Comparison of ENCODE assay signal across 9 cellular contexts in the genomic region with DNA sequence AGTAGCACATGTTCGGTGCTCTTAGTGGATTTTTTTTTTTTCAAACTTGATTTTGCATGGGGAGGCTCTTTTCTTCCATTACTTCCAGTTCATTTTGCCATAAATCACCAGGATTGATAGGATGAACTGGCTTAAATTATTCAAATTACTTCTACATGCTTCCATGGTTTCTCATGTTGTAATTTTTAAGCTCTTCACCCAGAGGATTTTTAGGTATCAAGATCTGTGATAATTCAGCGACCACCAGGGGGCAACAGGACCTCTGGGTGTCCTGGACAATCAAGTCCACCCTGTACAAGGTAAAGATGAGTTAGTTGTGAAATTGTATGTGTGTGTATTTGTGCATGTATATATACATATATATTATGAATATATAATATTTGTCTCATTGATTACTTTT. TPM values are rescaled to one million over a fixed set of nuclear protein-coding genes. Genes with fewer than 3 reads are reported as not detected.
DNase-seq lines count a peak whose midpoint lies in the region; ATAC-seq, FAIRE-seq and TF ChIP-seq lines count a peak whose summit lies in the region.
"Had no signal": no experiment of that assay in that cellular context is flagged by ENCODE, and none has a peak within 500 bp of the region (broad histone marks: within the 10 kb centered on the region; RNA-seq: fewer than 3 reads in every experiment).

No MANE protein-coding gene starts in this region.

- no peak for FAIRE-seq in HTR-8/SVneo (lab: Jason Lieb, UNC)

- no peaks in the 10 kb centered on the region for H3K9me3 ChIP-seq in gastrocnemius medialis

- intact Hi-C loops in activated T-helper 1 cell treated with anti-CD3 and anti-CD28 coated beads, Interleukin-12 subunit alpha, Interleukin-12 subunit beta, Interleukin-2, Interleukin-4 antibody, amounts not matched to agents 30 ng/mL and 10 ng/mL and 1 ng/mL, durations not matched to agents 14 hours and 24 hours and 36 hours (cut with micrococcal nuclease): no loop called here
- intact Hi-C loops in gastrocnemius medialis (cut with DNase I; ENCODE audit: low total_unique reads): no loop called here

- H3K27ac ChIP-seq in gastrocnemius medialis: no peak overlapping the region

- peaks cover 27 to 33% (median 31%) of the 10 kb centered on the region in 3 donors for H3K27me3 ChIP-seq in gastrocnemius medialis

- POLR2A ChIA-PET in GM10248 (lab: Yijun Ruan, JAX): no interaction called here

- ATAC-seq in HG03565 (IDR thresholded peaks at IDR 0.05; ENCODE audit: unreplicated experiment) (peak; percentile 47), gastrocnemius medialis (no peak)
- ATAC-seq: left colon had no signal

- DNase-seq in GM10248 (ENCODE audit: extremely low spot score) (no peak), NCI-H82 (lab: John Stamatoyannopoulos, UW) (peak; percentile 88), ecto neural progenitor cell (ENCODE audit: low spot score) (peak; percentile 66), retina (peak; percentile 51), HTR-8/SVneo (ENCODE audit: insufficient read length, low spot score) (no peak), gastrocnemius medialis (no peak)
- no peak for DNase-seq in activated T-helper 1 cell treated with anti-CD3 and anti-CD28 coated beads, Interleukin-12 subunit alpha, Interleukin-12 subunit beta, Interleukin-2, Interleukin-4 antibody, amounts not matched to agents 30 ng/mL and 10 ng/mL and 1 ng/mL, durations not matched to agents 14 hours and 24 hours and 36 hours (ENCODE audit: low spot score)

- peaks cover 33% of the 10 kb centered on the region for H3K27me3 Mint-ChIP-seq in activated T-helper 1 cell treated with anti-CD3 and anti-CD28 coated beads, Interleukin-12 subunit alpha, Interleukin-12 subunit beta, Interleukin-2, Interleukin-4 antibody, amounts not matched to agents 30 ng/mL and 10 ng/mL and 1 ng/mL, durations not matched to agents 14 hours and 24 hours and 36 hours (ENCODE audit: insufficient read depth)

- no peaks in the 10 kb centered on the region for H3K9me3 Mint-ChIP-seq in activated T-helper 1 cell treated with anti-CD3 and anti-CD28 coated beads, Interleukin-12 subunit alpha, Interleukin-12 subunit beta, Interleukin-2, Interleukin-4 antibody, amounts not matched to agents 30 ng/mL and 10 ng/mL and 1 ng/mL, durations not matched to agents 14 hours and 24 hours and 36 hours

- in situ Hi-C loops in gastrocnemius medialis (cut with MboI; ENCODE audit: low sequenced_read_pairs in 4 of 4): no loop called here

- no peak for TF ChIP-seq POLR2A in gastrocnemius medialis (IDR thresholded peaks at IDR 0.05)

- H3K27ac Mint-ChIP-seq in activated T-helper 1 cell treated with anti-CD3 and anti-CD28 coated beads, Interleukin-12 subunit alpha, Interleukin-12 subunit beta, Interleukin-2, Interleukin-4 antibody, amounts not matched to agents 30 ng/mL and 10 ng/mL and 1 ng/mL, durations not matched to agents 14 hours and 24 hours and 36 hours: no peak overlapping the region

- H3K4me1 Mint-ChIP-seq in activated T-helper 1 cell treated with anti-CD3 and anti-CD28 coated beads, Interleukin-12 subunit alpha, Interleukin-12 subunit beta, Interleukin-2, Interleukin-4 antibody, amounts not matched to agents 30 ng/mL and 10 ng/mL and 1 ng/mL, durations not matched to agents 14 hours and 24 hours and 36 hours (ENCODE audit: low read depth): peaks cover 9% of the 10 kb centered on the region

- no peaks in the 10 kb centered on the region for H3K36me3 ChIP-seq in gastrocnemius medialis

- peaks cover 8 to 12% of the 10 kb centered on the region in 2 donors for H3K4me1 ChIP-seq in gastrocnemius medialis

- H3K36me3 Mint-ChIP-seq in activated T-helper 1 cell treated with anti-CD3 and anti-CD28 coated beads, Interleukin-12 subunit alpha, Interleukin-12 subunit beta, Interleukin-2, Interleukin-4 antibody, amounts not matched to agents 30 ng/mL and 10 ng/mL and 1 ng/mL, durations not matched to agents 14 hours and 24 hours and 36 hours (ENCODE audit: low read depth): no peaks in the 10 kb centered on the region

- TF ChIP-seq CTCF in GM10248 (IDR thresholded peaks at IDR 0.05; ENCODE audit: control extremely low read depth, extremely low read depth, low read depth, missing control alignments) (peak; percentile 46), gastrocnemius medialis (IDR thresholded peaks at IDR 0.05 in 4 of 5, conservative IDR thresholded peaks at IDR 0.05 in 1 of 5) (peak in 2 of 5 experiments; percentile 15 to 40)

- H3K4me3 Mint-ChIP-seq in activated T-helper 1 cell treated with anti-CD3 and anti-CD28 coated beads, Interleukin-12 subunit alpha, Interleukin-12 subunit beta, Interleukin-2, Interleukin-4 antibody, amounts not matched to agents 30 ng/mL and 10 ng/mL and 1 ng/mL, durations not matched to agents 14 hours and 24 hours and 36 hours: no peak overlapping the region

- no peak overlapping the region for H3K4me3 ChIP-seq in gastrocnemius medialis

- CTCF ChIA-PET in GM10248 (lab: Yijun Ruan, JAX): interaction anchor here (0.7 to 2.3 kb wide), 11 partner anchors 9 to 1667 kb away, joined by 3 to 12 read pairs (median 3); no protein-coding TSS in a partner anchor

RNA-seq across cellular contexts. Expression of a gene that starts 4.2 kb away (rescaled TPM):
- total RNA-seq in activated T-helper 1 cell treated with anti-CD3 and anti-CD28 coated beads, Interleukin-12 subunit alpha, Interleukin-12 subunit beta, Interleukin-2, Interleukin-4 antibody, amounts not matched to agents 30 ng/mL and 10 ng/mL and 1 ng/mL, durations not matched to agents 14 hours and 24 hours and 36 hours: not detected in 2 replicates
- under 1 TPM; 0.07 to 0.88 (median 0.14) TPM for total RNA-seq in gastrocnemius medialis

Comparison
In these comparisons a context has a peak if more than half of its experiments do, and no peak if none do; other contexts are left out.
1. DNase-seq: peak in NCI-H82 (single experiment), ecto neural progenitor cell (single experiment) and retina (single experiment); none in GM10248 (single experiment), HTR-8/SVneo (single experiment), activated T-helper 1 cell treated with anti-CD3 and anti-CD28 coated beads, Interleukin-12 subunit alpha, Interleukin-12 subunit beta, Interleukin-2, Interleukin-4 antibody, amounts not matched to agents 30 ng/mL and 10 ng/mL and 1 ng/mL, durations not matched to agents 14 hours and 24 hours and 36 hours (single experiment) and gastrocnemius medialis (0 of 2).